1 cellular context compared by ENCODE assay signal in genomic region chr17:6554871-6555330, GRCh38.
TF ChIP-seq lines count a peak whose summit lies in the region.

No MANE protein-coding gene starts in this region.

TF ChIP-seq in A549, 52 proteins besides CTCF, POLR2A, EP300 and RAD21 (continued from another document):
- no peak for TF ChIP-seq MYC (IDR thresholded peaks at IDR 0.05; ENCODE audit: borderline replicate concordance, low read length)
